8 cellular contexts compared by ENCODE assay signal in the genomic region with DNA sequence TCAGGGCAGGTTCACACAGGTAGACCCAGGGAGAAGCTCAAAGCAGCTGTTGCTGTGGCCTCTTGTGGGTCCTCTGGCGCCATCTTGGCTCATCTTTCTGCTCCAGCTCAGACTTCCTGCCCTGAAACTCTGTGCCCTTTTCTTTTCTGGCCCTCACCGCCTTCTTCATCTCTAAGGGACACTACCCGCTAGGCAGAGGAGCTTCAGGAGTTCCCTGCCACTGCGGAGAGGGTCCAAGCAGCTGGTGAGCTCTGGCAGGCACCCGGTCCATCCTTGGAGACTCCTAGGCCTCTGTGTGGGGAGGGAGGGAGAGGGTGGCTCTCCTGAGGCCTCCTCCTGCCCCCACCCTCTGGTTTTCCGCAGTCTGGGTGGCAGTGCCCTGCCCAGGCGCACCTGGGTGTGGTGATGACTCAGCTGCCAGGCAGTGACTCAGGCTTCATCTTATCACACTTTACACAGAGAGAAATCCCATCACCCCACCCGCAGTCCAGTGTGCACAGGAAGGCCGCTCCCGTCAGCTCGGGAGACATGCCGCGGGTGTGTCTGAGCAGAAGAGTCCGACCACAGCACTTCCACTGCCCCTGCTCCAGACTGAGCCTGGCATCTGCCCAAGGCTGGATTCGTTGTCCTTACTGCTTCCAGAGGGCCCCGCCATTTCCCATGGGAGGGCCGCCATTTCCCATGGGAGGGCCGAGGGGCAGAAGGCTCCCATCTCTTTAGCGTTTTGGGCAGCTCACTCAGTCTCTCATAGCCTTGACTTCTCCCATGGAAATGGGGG. TPM values are rescaled to one million over a fixed set of nuclear protein-coding genes. Genes with fewer than 3 reads are reported as not detected.
DNase-seq lines count a peak whose midpoint lies in the region; ATAC-seq and TF ChIP-seq lines count a peak whose summit lies in the region.

No MANE protein-coding gene starts in this region.

- H3K27ac ChIP-seq in transverse colon: peak overlapping the region; percentile 82 to 89 (median 84)

- peak overlapping the region; percentile 82 to 84 for H3K27ac Mint-ChIP-seq in natural killer cell

- no peaks in the 10 kb centered on the region for H3K27me3 Mint-ChIP-seq in natural killer cell (ENCODE audit: low read depth in 2 of 2)

- no peak overlapping the region for H3K4me3 ChIP-seq in transverse colon

- WGBS in transverse colon (ENCODE audit: low coverage in 1 of 2), 2 donors: 52% methylated on average over 19 of the region's 19 CpGs; no CpG with 5 or more reads in 1 of the 2 donors

- peak; percentile 75 for TF ChIP-seq EP300 in transverse colon (IDR thresholded peaks at IDR 0.05; ENCODE audit: low read depth)

- no peaks in the 10 kb centered on the region for H3K27me3 ChIP-seq in transverse colon

- H3K9me3 ChIP-seq in transverse colon: no peaks in the 10 kb centered on the region

- H3K9me3 Mint-ChIP-seq in natural killer cell: no peaks in the 10 kb centered on the region

- peak; percentile 64 to 98 (median 94) for DNase-seq in HUDEP-2 (lab: John Stamatoyannopoulos, UW; ENCODE audit: unreplicated experiment in 76 of 76)
- peak; percentile 17 to 47 (median 30) for DNase-seq in activated CD4-positive, CD25-positive, alpha-beta regulatory T cell (lab: John Stamatoyannopoulos, UW)
- DNase-seq in dermis microvascular lymphatic vessel endothelial cell (ENCODE audit: low read depth in 2 of 2): peak; percentile 55 to 91
- DNase-seq in natural killer cell: peak; percentile 33
- DNase-seq in transverse colon: peak; percentile 95
- no peak for DNase-seq in G401 (ENCODE audit: low spot score)
- DNase-seq in superior temporal gyrus (ENCODE audit: extremely low spot score): no peak
- DNase-seq in NK-92 (lab: John Stamatoyannopoulos, UW; ENCODE audit: unreplicated experiment): no peak

- peak overlapping the region; percentile 47 for H3K4me3 Mint-ChIP-seq in natural killer cell

- intact Hi-C loops in natural killer cell (cut with micrococcal nuclease) (no loop called here), transverse colon (cut with DNase I; ENCODE audit: low total_unique reads) (no loop called here)

- ATAC-seq in natural killer cell: peak; percentile 74 to 88 (median 76)

- TF ChIP-seq POLR2A in transverse colon (IDR thresholded peaks at IDR 0.05): peak; percentile 79

- peaks cover 13 to 77% (median 39%) of the 10 kb centered on the region in 4 donors for H3K4me1 ChIP-seq in transverse colon

- H3K36me3 Mint-ChIP-seq in natural killer cell: no peaks in the 10 kb centered on the region

- no peaks in the 10 kb centered on the region for H3K36me3 ChIP-seq in transverse colon

- peaks cover 24 to 30% of the 10 kb centered on the region in 2 donors for H3K4me1 Mint-ChIP-seq in natural killer cell

- TF ChIP-seq CTCF in natural killer cell (IDR thresholded peaks at IDR 0.05): no peak
- TF ChIP-seq CTCF in transverse colon (IDR thresholded peaks at IDR 0.05): no peak

- in situ Hi-C loops in transverse colon (cut with MboI; ENCODE audit: low pct_ligation_motif_present in 1 of 4, low pct_unique_long_range_greater_than_20kb in 1 of 4, low sequenced_read_pairs in 3 of 4) (no loop called here), G401 (cut with HindIII; ENCODE audit: low sequenced_read_pairs) (no loop called here)

RNA-seq across cellular contexts. Expression of a gene that starts 7.3 kb away (rescaled TPM):
- total RNA-seq in dermis microvascular lymphatic vessel endothelial cell: 42.4 and 46.0 TPM in 2 replicates
- 10 to 100 TPM; 58.1 to 67.4 (median 61.2) TPM for total RNA-seq in natural killer cell
- total RNA-seq in transverse colon: 100 to 1,000 TPM; 162 to 247 (median 208) TPM
- total RNA-seq in G401 (2014; rRNA removed; shearing (Covaris generic)): 104 and 142 TPM in 2 replicates

RNA-seq across cellular contexts. Expression of a gene that starts 14.5 kb away (rescaled TPM):
- 3.9 and 6.2 TPM in 2 replicates for total RNA-seq in dermis microvascular lymphatic vessel endothelial cell
- 10 to 100 TPM in 2 of 3 donors, 1 to 10 TPM in 1; 9.3 to 18.6 (median 11.3) TPM for total RNA-seq in natural killer cell
- total RNA-seq in transverse colon: 10 to 100 TPM in 3 of 4 donors, 1 to 10 TPM in 1; 8.2 to 41.1 (median 21.4) TPM
- 10.5 and 13.6 TPM in 2 replicates for total RNA-seq in G401 (2014; rRNA removed; shearing (Covaris generic))

RNA-seq across cellular contexts. Expression of a gene that starts 30.1 kb away (rescaled TPM):
- total RNA-seq in dermis microvascular lymphatic vessel endothelial cell: 87.1 and 122 TPM in 2 replicates
- 10 to 100 TPM; 45.0 to 54.8 (median 50.5) TPM for total RNA-seq in natural killer cell
- 100 to 1,000 TPM in 3 of 4 donors, 10 to 100 TPM in 1; 61.7 to 293 (median 219) TPM for total RNA-seq in transverse colon
- 199 and 235 TPM in 2 replicates for total RNA-seq in G401 (2014; rRNA removed; shearing (Covaris generic))

RNA-seq across cellular contexts. Expression of a gene that starts 36.5 kb away (rescaled TPM):
- 3.9 and 4.6 TPM in 2 replicates for total RNA-seq in dermis microvascular lymphatic vessel endothelial cell
- 10 to 100 TPM in 1 of 3 donors, 1 to 10 TPM in 2; 6.3 to 11.2 (median 10.0) TPM for total RNA-seq in natural killer cell
- 10 to 100 TPM; 65.9 to 94.6 (median 79.5) TPM for total RNA-seq in transverse colon
- 11.0 and 25.5 TPM in 2 replicates for total RNA-seq in G401 (2014; rRNA removed; shearing (Covaris generic))

RNA-seq across cellular contexts. Expression of a gene that starts 58.5 kb away (rescaled TPM):
- 90.8 and 94.6 TPM in 2 replicates for total RNA-seq in dermis microvascular lymphatic vessel endothelial cell
- 100 to 1,000 TPM; 240 to 294 (median 250) TPM for total RNA-seq in natural killer cell
- 10 to 100 TPM in 3 of 4 donors, 1 to 10 TPM in 1; 6.4 to 56.5 (median 47.9) TPM for total RNA-seq in transverse colon
- 142 and 183 TPM in 2 replicates for total RNA-seq in G401 (2014; rRNA removed; shearing (Covaris generic))

Comparison
In these comparisons a context has a peak if more than half of its experiments do, and no peak if none do; other contexts are left out.
1. DNase-seq: peak in HUDEP-2 (76 of 76), activated CD4-positive, CD25-positive, alpha-beta regulatory T cell (4 of 4), dermis microvascular lymphatic vessel endothelial cell (2 of 2), natural killer cell (single experiment) and transverse colon (single experiment); none in G401 (single experiment), superior temporal gyrus (single experiment) and NK-92 (single experiment).